ENCODE assay signal across 1 cellular context in genomic region chr10:549391-549790, GRCh38.
TF ChIP-seq lines count a peak whose summit lies in the region.

No MANE protein-coding gene starts in this region.

TF ChIP-seq in H1, 55 proteins besides CTCF, POLR2A, EP300 and RAD21:
- no peak for TF ChIP-seq USF2 (IDR thresholded peaks at IDR 0.05; ENCODE audit: low read length)
- no peak for TF ChIP-seq BCL11A (IDR thresholded peaks at IDR 0.05; ENCODE audit: low read depth in 2 of 2, low read length in 2 of 2)
- TF ChIP-seq PHF8 (conservative IDR thresholded peaks at IDR 0.05; ENCODE audit: low read depth, low read length): no peak
- TF ChIP-seq EZH2 (IDR thresholded peaks at IDR 0.05; ENCODE audit: low read depth, low read length, severe bottlenecking): no peak
- TF ChIP-seq MAFK (IDR thresholded peaks at IDR 0.05; ENCODE audit: low read depth, low read length): no peak
- no peak for TF ChIP-seq HDAC2 (IDR thresholded peaks at IDR 0.05; ENCODE audit: borderline replicate concordance in 1 of 2, low read depth in 2 of 2, low read length in 2 of 2)
- no peak for TF ChIP-seq NANOG (IDR thresholded peaks at IDR 0.05; ENCODE audit: insufficient read depth, low read depth, low read length, poor library complexity, severe bottlenecking)
- TF ChIP-seq GTF2F1 (IDR thresholded peaks at IDR 0.05; ENCODE audit: borderline replicate concordance, low read depth, low read length): no peak
- TF ChIP-seq JUND (IDR thresholded peaks at IDR 0.05; ENCODE audit: low read length): no peak
- no peak for TF ChIP-seq ZNF274 (IDR thresholded peaks at IDR 0.05; ENCODE audit: borderline replicate concordance, extremely low read depth, low read length)
- no peak for TF ChIP-seq YY1 (IDR thresholded peaks at IDR 0.05; ENCODE audit: low read depth, low read length)
- no peak for TF ChIP-seq MAX (IDR thresholded peaks at IDR 0.05)
- TF ChIP-seq CEBPB (IDR thresholded peaks at IDR 0.05; ENCODE audit: low read depth, low read length): no peak
- TF ChIP-seq SIN3A (conservative IDR thresholded peaks at IDR 0.05 in 1 of 2, IDR thresholded peaks at IDR 0.05 in 1 of 2; ENCODE audit: low read depth in 1 of 2, low read length in 2 of 2): no peak
- no peak for TF ChIP-seq SIRT6 (IDR thresholded peaks at IDR 0.05; ENCODE audit: low read length)
- TF ChIP-seq TBP (IDR thresholded peaks at IDR 0.05; ENCODE audit: low read depth, low read length): no peak
